In genomic region chr17:54439816-54440215, GRCh38 we compare ENCODE assay signal across 31 cellular contexts.
"Had no signal": no experiment of that assay in that cellular context is flagged by ENCODE, and none has a peak within 500 bp of the region (broad histone marks: within the 10 kb centered on the region; RNA-seq: fewer than 3 reads in every experiment).

No MANE protein-coding gene starts in this region.

- FAIRE-seq: astrocyte, bronchial epithelial cell, frontal cortex had no signal

- H3K4me1 Mint-ChIP-seq: activated B cell treated with CpG ODN at 0.5 μM for 24 hours; activated CD4-positive, alpha-beta T cell treated with anti-CD3 and anti-CD28 coated beads for 36 hours; activated CD4-positive, alpha-beta T cell treated with anti-CD3 and anti-CD28 coated beads, Interleukin-2, amount 10 ng/mL, durations not matched to agents 24 days and 14 days; activated naive CD4-positive, alpha-beta T cell treated with anti-CD3 and anti-CD28 coated beads, Interleukin-2, amount 10 ng/mL, durations not matched to agents 7 days and 5 days; activated naive CD8-positive, alpha-beta T cell treated with anti-CD3 and anti-CD28 coated beads, Interleukin-2, amount 10 ng/mL, durations not matched to agents 7 days and 5 days; central memory CD8-positive, alpha-beta T cell; endodermal cell; T-helper 17 cell had no signal

- ATAC-seq: activated CD4-positive, alpha-beta T cell treated with anti-CD3 and anti-CD28 coated beads for 36 hours; activated CD4-positive, CD25-positive, alpha-beta regulatory T cell treated with anti-CD3 and anti-CD28 coated beads, Interleukin-2, amount 50 U/mL, for 24 hours; activated naive CD4-positive, alpha-beta T cell treated with anti-CD3 and anti-CD28 coated beads, Interleukin-2, amount 50 U/mL, for 72 hours; activated T-cell treated with anti-CD3 and anti-CD28 coated beads, Interleukin-2, amount 50 U/mL, for 72 hours; esophagus mucosa; T-helper 17 cell had no signal

- H3K27ac ChIP-seq: brain microvascular endothelial cell, coronary artery, dorsolateral prefrontal cortex, WERI-Rb-1 had no signal

- H3K27ac Mint-ChIP-seq: activated B cell treated with CpG ODN at 0.5 μM for 24 hours; activated CD4-positive, alpha-beta memory T cell treated with anti-CD3 and anti-CD28 coated beads for 36 hours; activated CD4-positive, alpha-beta T cell treated with anti-CD3 and anti-CD28 coated beads for 36 hours; activated CD4-positive, alpha-beta T cell treated with anti-CD3 and anti-CD28 coated beads, Interleukin-2, amount 10 ng/mL, durations not matched to agents 24 days and 14 days; activated naive CD4-positive, alpha-beta T cell treated with anti-CD3 and anti-CD28 coated beads, Interleukin-2, amount 10 ng/mL, durations not matched to agents 7 days and 5 days; activated naive CD8-positive, alpha-beta T cell treated with anti-CD3 and anti-CD28 coated beads, Interleukin-2, amount 10 ng/mL, durations not matched to agents 7 days and 5 days; activated T-cell treated with anti-CD3 and anti-CD28 coated beads, Interleukin-2, amount 50 U/mL, for 24 hours; activated T-cell treated with anti-CD3 and anti-CD28 coated beads, Interleukin-2, amount 50 U/mL, for 72 hours; dendritic cell treated with granulocyte-macrophage colony-stimulating factor and Interleukin-4, amounts not matched to agents 40 ng/mL and 50 ng/mL, for 4 days; endodermal cell; T-helper 17 cell; T-helper 2 cell treated with Interferon-gamma antibody and Interleukin-4, amounts not matched to agents 5 μg/mL and 100 μg/mL, for 36 hours had no signal

- H3K4me3 Mint-ChIP-seq: activated B cell treated with CpG ODN at 0.5 μM for 24 hours; activated CD4-positive, alpha-beta memory T cell treated with anti-CD3 and anti-CD28 coated beads for 36 hours; activated CD4-positive, alpha-beta T cell treated with anti-CD3 and anti-CD28 coated beads for 36 hours; activated CD4-positive, alpha-beta T cell treated with anti-CD3 and anti-CD28 coated beads, Interleukin-2, amount 10 ng/mL, durations not matched to agents 24 days and 14 days; activated naive CD4-positive, alpha-beta T cell treated with anti-CD3 and anti-CD28 coated beads, Interleukin-2, amount 10 ng/mL, durations not matched to agents 7 days and 5 days; activated naive CD8-positive, alpha-beta T cell treated with anti-CD3 and anti-CD28 coated beads, Interleukin-2, amount 10 ng/mL, durations not matched to agents 7 days and 5 days; activated T-cell treated with anti-CD3 and anti-CD28 coated beads, Interleukin-2, amount 50 U/mL, for 24 hours; activated T-cell treated with anti-CD3 and anti-CD28 coated beads, Interleukin-2, amount 50 U/mL, for 72 hours; central memory CD8-positive, alpha-beta T cell; dendritic cell treated with granulocyte-macrophage colony-stimulating factor and Interleukin-4, amounts not matched to agents 40 ng/mL and 50 ng/mL, for 4 days; endodermal cell; T-helper 17 cell; T-helper 2 cell treated with Interferon-gamma antibody and Interleukin-4, amounts not matched to agents 5 μg/mL and 100 μg/mL, for 36 hours had no signal

- DNase-seq: activated B cell treated with CpG ODN at 0.5 μM for 24 hours; activated CD4-positive, alpha-beta memory T cell treated with anti-CD3 and anti-CD28 coated beads for 36 hours; activated CD4-positive, alpha-beta T cell treated with anti-CD3 and anti-CD28 coated beads for 36 hours; activated CD4-positive, alpha-beta T cell treated with anti-CD3 and anti-CD28 coated beads, Interleukin-2, amount 10 ng/mL, durations not matched to agents 24 days and 14 days; activated CD8-positive, alpha-beta memory T cell treated with anti-CD3 and anti-CD28 coated beads, Interleukin-2, amount 50 U/mL, for 48 hours; activated gamma-delta T cell; activated naive CD4-positive, alpha-beta T cell; activated naive CD4-positive, alpha-beta T cell treated with anti-CD3 and anti-CD28 coated beads, Interleukin-2, amount 10 ng/mL, durations not matched to agents 7 days and 5 days; activated naive CD8-positive, alpha-beta T cell treated with anti-CD3 and anti-CD28 coated beads, Interleukin-2, amount 10 ng/mL, durations not matched to agents 7 days and 5 days; activated T-cell treated with anti-CD3 and anti-CD28 coated beads for 4 hours; activated T-cell treated with anti-CD3 and anti-CD28 coated beads, Interleukin-2, amount 50 U/mL, for 24 hours; activated T-cell treated with anti-CD3 and anti-CD28 coated beads, Interleukin-2, amount 50 U/mL, for 72 hours; brain microvascular endothelial cell; dorsolateral prefrontal cortex; effector memory CD4-positive, alpha-beta T cell; endodermal cell; foreskin fibroblast; head of caudate nucleus; T-helper 17 cell; T1000; WERI-Rb-1 had no signal

- H3K4me3 ChIP-seq: coronary artery, dorsolateral prefrontal cortex had no signal

- H3K36me3 Mint-ChIP-seq: activated CD4-positive, alpha-beta memory T cell treated with anti-CD3 and anti-CD28 coated beads for 36 hours; activated naive CD4-positive, alpha-beta T cell treated with anti-CD3 and anti-CD28 coated beads, Interleukin-2, amount 10 ng/mL, durations not matched to agents 7 days and 5 days; activated naive CD8-positive, alpha-beta T cell treated with anti-CD3 and anti-CD28 coated beads, Interleukin-2, amount 10 ng/mL, durations not matched to agents 7 days and 5 days had no signal

- H3K27me3 ChIP-seq: brain microvascular endothelial cell had no signal

- H3K36me3 ChIP-seq: brain microvascular endothelial cell, WERI-Rb-1 had no signal

- H3K27me3 Mint-ChIP-seq: activated B cell treated with CpG ODN at 0.5 μM for 24 hours; activated CD4-positive, alpha-beta memory T cell treated with anti-CD3 and anti-CD28 coated beads for 36 hours; activated CD4-positive, alpha-beta T cell treated with anti-CD3 and anti-CD28 coated beads for 36 hours; activated CD4-positive, alpha-beta T cell treated with anti-CD3 and anti-CD28 coated beads, Interleukin-2, amount 10 ng/mL, durations not matched to agents 24 days and 14 days; activated naive CD4-positive, alpha-beta T cell treated with anti-CD3 and anti-CD28 coated beads, Interleukin-2, amount 10 ng/mL, durations not matched to agents 7 days and 5 days; activated naive CD8-positive, alpha-beta T cell treated with anti-CD3 and anti-CD28 coated beads, Interleukin-2, amount 10 ng/mL, durations not matched to agents 7 days and 5 days; activated T-cell treated with anti-CD3 and anti-CD28 coated beads, Interleukin-2, amount 50 U/mL, for 24 hours; central memory CD8-positive, alpha-beta T cell; dendritic cell treated with granulocyte-macrophage colony-stimulating factor and Interleukin-4, amounts not matched to agents 40 ng/mL and 50 ng/mL, for 4 days; T-helper 17 cell had no signal
